In genomic region chr2:109402180-109402579, GRCh38 we compare ENCODE assay signal across 19 cellular contexts.
DNase-seq lines count a peak whose midpoint lies in the region; ATAC-seq, FAIRE-seq and TF ChIP-seq lines count a peak whose summit lies in the region.
"Had no signal": no experiment of that assay in that cellular context is flagged by ENCODE, and none has a peak within 500 bp of the region (broad histone marks: within the 10 kb centered on the region; RNA-seq: fewer than 3 reads in every experiment).

No MANE protein-coding gene starts in this region.

- no peak overlapping the region for H3K4me2 ChIP-seq in HepG2 (ENCODE audit: low read depth, low read length)
- no peak overlapping the region for H3K4me2 ChIP-seq in mesendoderm (ENCODE audit: low read length)

- in situ Hi-C loops in HepG2 (cut with HindIII; ENCODE audit: extremely low pct_ligation_motif_present, low pct_unique_long_range_greater_than_20kb), result no loop called here

- no peak overlapping the region for H4K5ac ChIP-seq in mesendoderm (ENCODE audit: low read length)

- H2BK120ac ChIP-seq in mesendoderm (ENCODE audit: low read depth, low read length), result no peak overlapping the region

- no peak overlapping the region for H2BK15ac ChIP-seq in mesendoderm (replicated peaks; ENCODE audit: low read depth)

- ATAC-seq in HepG2, result peak; percentile 51
- ATAC-seq in right lobe of liver, result no peak
- no peak for ATAC-seq in HG02840 (IDR thresholded peaks at IDR 0.05; ENCODE audit: low FRiP score, unreplicated experiment)
- ATAC-seq: activated T-helper 17 cell treated with anti-CD3 and anti-CD28 coated beads, Interleukin-2, amount 50 U/mL, for 72 hours; left colon had no signal

- no peaks in the 10 kb centered on the region for H3K36me3 ChIP-seq in HepG2 (replicated peaks in 1 of 2; ENCODE audit: control insufficient read depth in 1 of 2, insufficient read depth in 2 of 2, low read length in 2 of 2)
- no peaks in the 10 kb centered on the region for H3K36me3 ChIP-seq in right lobe of liver
- H3K36me3 ChIP-seq in mesendoderm (ENCODE audit: control insufficient read depth, insufficient read depth, low read length), result no peaks in the 10 kb centered on the region
- H3K36me3 ChIP-seq: vagina had no signal

- H2AFZ ChIP-seq in HepG2 (ENCODE audit: low read length), result no peak overlapping the region

- no peaks in the 10 kb centered on the region for H3K79me1 ChIP-seq in mesendoderm (ENCODE audit: low read length)

- H3K27me3 ChIP-seq in HepG2 (ENCODE audit: control insufficient read depth in 1 of 2, insufficient read depth in 2 of 2, low read length in 2 of 2) (no peaks in the 10 kb centered on the region; a peak in 1 of 5 replicates), right lobe of liver (no peaks in the 10 kb centered on the region), mesendoderm (ENCODE audit: insufficient read depth, low read length, poor library complexity) (no peaks in the 10 kb centered on the region)
- H3K27me3 ChIP-seq: dorsolateral prefrontal cortex, vagina had no signal

- H3K56ac ChIP-seq in mesendoderm (ENCODE audit: low read length), result no peak overlapping the region

- no peak overlapping the region for H3K4ac ChIP-seq in mesendoderm (ENCODE audit: low read depth, low read length)

- H3K4me3 ChIP-seq in HepG2 (replicated peaks in 1 of 3; ENCODE audit: insufficient read depth in 1 of 3, low read depth in 2 of 3, low read length in 3 of 3) (no peak overlapping the region), right lobe of liver (no peak overlapping the region), mesendoderm (ENCODE audit: low read length) (no peak overlapping the region)
- H3K4me3 ChIP-seq: dorsolateral prefrontal cortex, vagina had no signal

- TF ChIP-seq CTCF in HepG2 (CRISPR knock-in tag; IDR thresholded peaks at IDR 0.05), result 0 out of 2 replicates have a peak, but pooled peaks have one; percentile 16
- no peak for TF ChIP-seq CTCF in right lobe of liver (IDR thresholded peaks at IDR 0.05)

- no peak for TF ChIP-seq RAD21 in HepG2 (CRISPR knock-in tag; IDR thresholded peaks at IDR 0.05)

- DNase-seq in HepG2 (ENCODE audit: low spot score) (no peak), right lobe of liver (no peak), RPMI7951 (ENCODE audit: low read depth) (peak; percentile 90), kidney glomerular epithelial cell (lab: John Stamatoyannopoulos, UW) (peak; percentile 1), NCI-H2196 treated with DMSO at 0.1 percent for 48 hours (lab: John Stamatoyannopoulos, UW; ENCODE audit: unreplicated experiment) (no peak), mesendoderm (no peak)
- DNase-seq in activated CD8-positive, alpha-beta memory T cell treated with anti-CD3 and anti-CD28 coated beads for 24 hours, result no peak
- DNase-seq: CD4-positive, CD25-positive, alpha-beta regulatory T cell; dorsolateral prefrontal cortex; foreskin fibroblast; hypothalamus; left colon; MM.1S; NCI-H1436 treated with DMSO at 0.1 percent for 48 hours; OCI-M1 had no signal

- BruUV-seq in HepG2 (replicated peaks; lab: Mats Ljungman, UMichigan), result no TSS peak

- no peak overlapping the region for H3K27ac ChIP-seq in HepG2 (ENCODE audit: extremely low read length, insufficient read depth, low read length)
- H3K27ac ChIP-seq in right lobe of liver, result no peak overlapping the region
- H3K27ac ChIP-seq in mesendoderm (ENCODE audit: low read depth, low read length), result no peak overlapping the region
- H3K27ac ChIP-seq: epithelial cell of prostate, vagina had no signal

- no peak overlapping the region for H3K23ac ChIP-seq in mesendoderm (ENCODE audit: low read length)

- intact Hi-C loops in HepG2 (cut with micrococcal nuclease; ENCODE audit: unreplicated experiment) (no loop called here), right lobe of liver (cut with DNase I) (no loop called here)

- no peak overlapping the region for H4K8ac ChIP-seq in mesendoderm (ENCODE audit: low read depth, low read length)

- no peak overlapping the region for H3K18ac ChIP-seq in mesendoderm (ENCODE audit: low read length)

- H3K9me3 ChIP-seq in HepG2 (ENCODE audit: low read length) (no peaks in the 10 kb centered on the region), right lobe of liver (no peaks in the 10 kb centered on the region)
- H3K9me3 ChIP-seq: vagina had no signal

- H3K4me1 ChIP-seq in HepG2 (ENCODE audit: insufficient read depth, low read length), result no peaks in the 10 kb centered on the region
- no peaks in the 10 kb centered on the region for H3K4me1 ChIP-seq in right lobe of liver
- H3K4me1 ChIP-seq in mesendoderm (ENCODE audit: control insufficient read depth, low read depth, low read length), result no peaks in the 10 kb centered on the region

- no peak overlapping the region for H2BK5ac ChIP-seq in mesendoderm (ENCODE audit: low read length)

- POLR2A ChIA-PET in HepG2 (lab: Yijun Ruan, JAX), result no interaction called here

- FAIRE-seq in HepG2 (lab: Jason Lieb, UNC), result no peak

- H4K20me1 ChIP-seq in HepG2 (ENCODE audit: insufficient read depth, low read length), result no peaks in the 10 kb centered on the region; the same call in 1 of the 2 replicates

- TF ChIP-seq EP300 in HepG2 (IDR thresholded peaks at IDR 0.05; ENCODE audit: low read depth in 2 of 2, low read length in 2 of 2), result no peak
- no peak for TF ChIP-seq EP300 in HepG2 (CRISPR knock-in tag; IDR thresholded peaks at IDR 0.05; ENCODE audit: borderline replicate concordance)

- no peaks in the 10 kb centered on the region for H3K79me2 ChIP-seq in HepG2 (ENCODE audit: insufficient read depth, low read length)
- no peaks in the 10 kb centered on the region for H3K79me2 ChIP-seq in mesendoderm (ENCODE audit: control insufficient read depth, insufficient read depth, low read length)

- 38% methylated on average over 8 of the region's 8 CpGs for WGBS in HepG2 (ENCODE audit: low lambda C conversion rate)
- 37% methylated on average over 2 of the region's 8 CpGs for WGBS in right lobe of liver (ENCODE audit: insufficient coverage, low coverage, low lambda C conversion rate, missing lambda C conversion rate)
- WGBS in mesendoderm (ENCODE audit: extremely low coverage, insufficient coverage, low lambda C conversion rate), result no CpG with 5 or more reads among the region's 8 CpGs

- TF ChIP-seq POLR2A in HepG2 (IDR thresholded peaks at IDR 0.05; ENCODE audit: insufficient read depth in 1 of 2, low read depth in 2 of 2, low read length in 2 of 2), result no peak
- no peak for TF ChIP-seq POLR2A in right lobe of liver (IDR thresholded peaks at IDR 0.05)

- CTCF ChIA-PET in HepG2 (lab: Yijun Ruan, JAX; ENCODE audit: low intra/inter-chr PET ratio, low total read pairs), result no interaction called here

- H2AK5ac ChIP-seq in mesendoderm (ENCODE audit: low read length), result no peak overlapping the region

- H3K9ac ChIP-seq in HepG2 (ENCODE audit: insufficient read depth, low read depth, low read length) (no peak overlapping the region), mesendoderm (ENCODE audit: low read length) (no peak overlapping the region)

TF ChIP-seq in HepG2, 621 proteins besides CTCF, POLR2A, EP300 and RAD21:
- TF ChIP-seq SMARCC2 (IDR thresholded peaks at IDR 0.05) (no peak), ZNF251 (CRISPR knock-in tag; IDR thresholded peaks at IDR 0.05) (no peak), CENPX (CRISPR knock-in tag; IDR thresholded peaks at IDR 0.05) (no peak), DR1 (CRISPR knock-in tag; IDR thresholded peaks at IDR 0.05) (no peak)
TF ChIP-seq in HepG2: peak in this region for 0.

Comparison
In these comparisons a context has a peak if more than half of its experiments do, and no peak if none do; other contexts are left out.
1. DNase-seq: peak in RPMI7951 (single experiment) and kidney glomerular epithelial cell (single experiment); none in HepG2 (single experiment), right lobe of liver (0 of 3), NCI-H2196 treated with DMSO at 0.1 percent for 48 hours (single experiment), activated CD8-positive, alpha-beta memory T cell treated with anti-CD3 and anti-CD28 coated beads for 24 hours (single experiment) and mesendoderm (single experiment).